ENCODE assay signal across 8 cellular contexts in the genomic region with DNA sequence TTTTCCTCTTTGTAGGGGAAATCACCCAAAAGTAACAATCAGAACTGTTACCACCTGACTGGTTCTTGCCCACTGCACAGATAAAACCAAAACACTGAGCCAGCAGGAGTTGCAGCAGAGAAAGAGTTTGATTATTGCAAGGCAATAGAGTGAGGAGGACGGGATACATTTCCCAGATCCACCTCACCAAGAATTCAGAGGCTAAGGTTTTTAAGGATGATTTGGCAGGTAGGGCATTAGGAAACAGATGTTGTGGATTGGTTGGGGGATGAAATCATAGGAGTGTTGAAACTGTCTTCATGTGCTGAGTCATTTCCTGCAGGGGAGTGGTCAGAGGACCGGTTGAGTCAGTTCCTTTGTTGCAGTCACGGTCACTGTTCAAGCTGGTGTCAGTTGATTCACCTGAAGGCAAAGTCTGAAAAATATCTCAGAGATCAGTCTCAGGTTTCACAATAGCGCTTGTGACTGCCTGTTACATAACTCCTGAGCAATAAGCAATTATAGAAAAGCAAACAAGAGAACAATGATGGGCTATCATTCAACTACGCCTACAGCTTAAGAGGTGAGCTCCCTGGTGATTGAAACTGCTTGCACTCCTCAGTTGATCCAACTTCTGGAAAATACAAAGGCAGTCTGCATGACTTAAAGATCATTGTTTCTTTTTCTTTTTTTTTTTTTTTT. TPM values are rescaled to one million over a fixed set of nuclear protein-coding genes. Genes with fewer than 3 reads are reported as not detected.
DNase-seq lines count a peak whose midpoint lies in the region; ATAC-seq, FAIRE-seq and TF ChIP-seq lines count a peak whose summit lies in the region.

No MANE protein-coding gene starts in this region.

- POLR2A ChIA-PET in K562 (lab: Yijun Ruan, JAX) = interaction anchor here (0.7 to 1.1 kb wide), 4 partner anchors 10 to 21 kb away, joined by 3 to 4 read pairs (median 3); partner anchors contain the start of gene AMN1

- DNase-seq in MV-4-11 (lab: John Stamatoyannopoulos, UW) (peak; percentile 99), SKM-1 (lab: John Stamatoyannopoulos, UW; ENCODE audit: unreplicated experiment) (peak; percentile 78), K562 (ENCODE audit: extremely low read depth in 1 of 4, low spot score in 3 of 4) (peak; percentile 80 to 95 (median 84)), left lung (peak in 1 of 2 donors; percentile 80), hippocampal formation (lab: John Stamatoyannopoulos, UW) (no peak)
- peak; percentile 24 to 46 for DNase-seq in stimulated activated CD8-positive, alpha-beta memory T cell treated with anti-CD3 and anti-CD28 coated beads, Interleukin-2, amount 100 ng/mL, for 48 hours (ENCODE audit: low read depth in 2 of 2)

- no peak for TF ChIP-seq CTCF in K562 (IDR thresholded peaks at IDR 0.05 in 2 of 3, conservative IDR thresholded peaks at IDR 0.05 in 1 of 3; ENCODE audit: insufficient read depth in 2 of 3, low read depth in 1 of 3, low read length in 3 of 3)
- TF ChIP-seq CTCF in left lung (IDR thresholded peaks at IDR 0.05) = no peak

- TF ChIP-seq POLR2A in K562 (conservative IDR thresholded peaks at IDR 0.05) = no peak; the same call in 1 of the 2 replicates

- in situ Hi-C loops in K562 (cut with MboI) = no loop called here

- no TSS peak for BruUV-seq in K562 (replicated peaks; lab: Mats Ljungman, UMichigan)

- peak overlapping the region in 1 of 2 experiments; percentile 61; a peak in 2 of 4 replicates for H3K9ac ChIP-seq in K562 (ENCODE audit: insufficient read depth in 1 of 2, low read depth in 2 of 2, low read length in 2 of 2)

- peak; percentile 98 for FAIRE-seq in K562 (lab: Jason Lieb, UNC)

- H3K27me3 ChIP-seq in K562 (ENCODE audit: control insufficient read depth in 2 of 2, insufficient read depth in 2 of 2, low read length in 2 of 2) = no peaks in the 10 kb centered on the region
- no peaks in the 10 kb centered on the region for H3K27me3 ChIP-seq in left lung

- ATAC-seq in GM18499 (IDR thresholded peaks at IDR 0.05; ENCODE audit: insufficient read depth, unreplicated experiment) (peak; percentile 80), HG02642 (IDR thresholded peaks at IDR 0.05; ENCODE audit: poor library complexity, unreplicated experiment) (peak; percentile 87), K562 (peak; percentile 96), left lung (peak; percentile 89)

- H3K36me3 ChIP-seq in K562 (ENCODE audit: control insufficient read depth, insufficient read depth, low read length) (no peaks in the 10 kb centered on the region), left lung (no peaks in the 10 kb centered on the region)

- CTCF ChIA-PET in K562 (lab: Yijun Ruan, JAX; ENCODE audit: low intra/inter-chr PET ratio) = no interaction called here

- peak overlapping the region; percentile 59 for H3K4me2 ChIP-seq in K562 (ENCODE audit: insufficient read depth, low read length)

- H3K9me3 ChIP-seq in K562 (replicated peaks; ENCODE audit: control insufficient read depth, insufficient read depth, low read depth, low read length) (peaks cover 6% of the 10 kb centered on the region; the same call in 1 of the 2 replicates), left lung (peaks cover 0 to 5% of the 10 kb centered on the region in 2 donors)

- peak; percentile 13 to 44; a peak in 2 of 4 replicates for TF ChIP-seq RAD21 in K562 (CRISPR knock-in tag; conservative IDR thresholded peaks at IDR 0.05 in 1 of 2, IDR thresholded peaks at IDR 0.05 in 1 of 2)

- WGBS in K562 (ENCODE audit: insufficient coverage, low coverage, missing lambda C conversion rate) = 9% methylated on average over 5 of the region's 5 CpGs

- peak; percentile 97 for TF ChIP-seq EP300 in K562 (IDR thresholded peaks at IDR 0.05; ENCODE audit: low read length)

- no peaks in the 10 kb centered on the region for H4K20me1 ChIP-seq in K562 (replicated peaks; ENCODE audit: control insufficient read depth, insufficient read depth, low read length)

- intact Hi-C loops in K562 (cut with micrococcal nuclease) (loop anchor here (2.0 kb wide), 1 partner anchor 20 kb away; the partner anchor contains the start of gene AMN1), left lung (cut with DNase I) (no loop called here)

- H3K9me1 ChIP-seq in K562 (ENCODE audit: control insufficient read depth, insufficient read depth, low read length) = no peaks in the 10 kb centered on the region

- H3K79me2 ChIP-seq in K562 (ENCODE audit: control insufficient read depth, insufficient read depth, low read length) = no peaks in the 10 kb centered on the region

- peak overlapping the region; percentile 69 for H2AFZ ChIP-seq in K562 (ENCODE audit: low read depth, low read length)

- H3K4me3 ChIP-seq in K562 (no peak overlapping the region), left lung (no peak overlapping the region)

- peaks cover 3 to 22% of the 10 kb centered on the region in 2 experiments; a peak in 2 of 5 replicates for H3K4me1 ChIP-seq in K562 (replicated peaks in 1 of 2; ENCODE audit: control insufficient read depth in 2 of 2, insufficient read depth in 2 of 2, low read length in 2 of 2)
- peaks cover 20 to 83% of the 10 kb centered on the region in 2 donors for H3K4me1 ChIP-seq in left lung

- H3K27ac ChIP-seq in K562 (ENCODE audit: extremely low read depth, low read depth, low read length) (peak overlapping the region; percentile 93), left lung (peak overlapping the region; percentile 72 to 90)

TF ChIP-seq in K562, 482 proteins besides CTCF, POLR2A, EP300 and RAD21 (continues in another document):
- TF ChIP-seq ZNF354B (CRISPR knock-in tag; IDR thresholded peaks at IDR 0.05) (no peak), NFXL1 (CRISPR knock-in tag; IDR thresholded peaks at IDR 0.05) (no peak), ZFP30 (CRISPR knock-in tag; IDR thresholded peaks at IDR 0.05; ENCODE audit: borderline replicate concordance) (no peak), SNIP1 (IDR thresholded peaks at IDR 0.05; ENCODE audit: low read depth) (0 out of 2 replicates have a peak, but pooled peaks have one; percentile 25), GABPA (tag; conservative IDR thresholded peaks at IDR 0.05; ENCODE audit: low read depth) (peak; percentile 61), FIP1L1 (IDR thresholded peaks at IDR 0.05; ENCODE audit: low read depth, low read length, poor library complexity, severe bottlenecking) (no peak), HLTF (IDR thresholded peaks at IDR 0.05) (no peak)
- TF ChIP-seq, protein P1, sequence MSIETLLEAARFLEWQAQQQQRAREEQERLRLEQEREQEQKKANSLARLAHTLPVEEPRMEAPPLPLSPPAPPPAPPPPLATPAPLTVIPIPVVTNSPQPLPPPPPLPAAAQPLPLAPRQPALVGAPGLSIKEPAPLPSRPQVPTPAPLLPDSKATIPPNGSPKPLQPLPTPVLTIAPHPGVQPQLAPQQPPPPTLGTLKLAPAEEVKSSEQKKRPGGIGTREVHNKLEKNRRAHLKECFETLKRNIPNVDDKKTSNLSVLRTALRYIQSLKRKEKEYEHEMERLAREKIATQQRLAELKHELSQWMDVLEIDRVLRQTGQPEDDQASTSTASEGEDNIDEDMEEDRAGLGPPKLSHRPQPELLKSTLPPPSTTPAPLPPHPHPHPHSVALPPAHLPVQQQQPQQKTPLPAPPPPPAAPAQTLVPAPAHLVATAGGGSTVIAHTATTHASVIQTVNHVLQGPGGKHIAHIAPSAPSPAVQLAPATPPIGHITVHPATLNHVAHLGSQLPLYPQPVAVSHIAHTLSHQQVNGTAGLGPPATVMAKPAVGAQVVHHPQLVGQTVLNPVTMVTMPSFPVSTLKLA (conservative IDR thresholded peaks at IDR 0.05) = peak in 1 of 2 experiments; percentile 69; a peak in 3 of 4 replicates

RNA-seq across cellular contexts. Expression of gene AMN1, which starts 20.3 kb away (rescaled TPM):
- 13.1 and 20.6 TPM in 2 replicates for total RNA-seq in K562 (2011; cell fraction: chromatin; rRNA removed; ENCODE audit: low replicate concordance)
- total RNA-seq in K562 (2011; cell fraction: nucleolus; rRNA removed) = 7.5 and 9.8 TPM in 2 replicates
- 12.9 and 18.0 TPM in 2 replicates for total RNA-seq in K562 (2011; cell fraction: nucleoplasm; rRNA removed)
- 5.2 and 6.1 TPM in 2 replicates for total RNA-seq in K562 (2014; rRNA removed)
- 10.3 and 12.4 TPM in 2 replicates for total RNA-seq in K562 (2014; rRNA removed; fragmentation: Illumina TruSeq; extraction: Trizol)
- 7.5 and 7.9 TPM in 2 replicates for total RNA-seq in K562 (2015; rRNA removed; fragmentation: Illumina TruSeq; extraction: Trizol)
- 5.4 and 8.8 TPM in 2 replicates for total RNA-seq in K562 (2021)
- 25.8 and 26.6 TPM in 2 replicates for polyA plus RNA-seq in K562 (2011; rRNA removed)
- 6.7 and 21.0 TPM in 2 replicates for polyA plus RNA-seq in K562 (2011; cell fraction: cytosol; rRNA removed)
- 10.9 and 20.0 TPM in 2 replicates for polyA plus RNA-seq in K562 (2011; cell fraction: nucleus; rRNA removed)
- 6.8 and 13.1 TPM in 2 replicates for polyA plus RNA-seq in K562 (2012)
- polyA plus RNA-seq in K562 (2014; fragmentation: Illumina TruSeq; extraction: Trizol) = 11.4 and 13.3 TPM in 2 replicates
- 10 to 100 TPM; 26.9 to 27.6 TPM for polyA plus RNA-seq in K562 (2014; fragmentation: Nextera tagmentation; extraction: Ambion mirVana)
- polyA plus RNA-seq in K562 (2014; rRNA removed) = 12.8 and 13.0 TPM in 2 replicates
- polyA minus RNA-seq in K562 (2011; rRNA and poly(A)+ RNA removed) = 18.5 and 19.7 TPM in 2 replicates
- 5.2 and 7.9 TPM in 2 replicates for polyA minus RNA-seq in K562 (2011; cell fraction: cytosol; rRNA and poly(A)+ RNA removed)
- 3.0 and 9.9 TPM in 2 replicates for polyA minus RNA-seq in K562 (2011; cell fraction: nucleus; rRNA and poly(A)+ RNA removed)
- 10 to 100 TPM in 1 of 2 donors, 1 to 10 TPM in 1; 6.6 to 11.5 TPM for total RNA-seq in left lung

Comparison
In these comparisons a context has a peak if more than half of its experiments do, and no peak if none do; other contexts are left out.
1. DNase-seq: peak in MV-4-11 (single experiment), SKM-1 (single experiment), K562 (4 of 4) and stimulated activated CD8-positive, alpha-beta memory T cell treated with anti-CD3 and anti-CD28 coated beads, Interleukin-2, amount 100 ng/mL, for 48 hours (2 of 2); none in hippocampal formation (0 of 2).
2. Peak in every context shown above with its lines, with median percentiles within 50 percentile points of each other: ATAC-seq.